8 cellular contexts compared by ENCODE assay signal in the genomic region with DNA sequence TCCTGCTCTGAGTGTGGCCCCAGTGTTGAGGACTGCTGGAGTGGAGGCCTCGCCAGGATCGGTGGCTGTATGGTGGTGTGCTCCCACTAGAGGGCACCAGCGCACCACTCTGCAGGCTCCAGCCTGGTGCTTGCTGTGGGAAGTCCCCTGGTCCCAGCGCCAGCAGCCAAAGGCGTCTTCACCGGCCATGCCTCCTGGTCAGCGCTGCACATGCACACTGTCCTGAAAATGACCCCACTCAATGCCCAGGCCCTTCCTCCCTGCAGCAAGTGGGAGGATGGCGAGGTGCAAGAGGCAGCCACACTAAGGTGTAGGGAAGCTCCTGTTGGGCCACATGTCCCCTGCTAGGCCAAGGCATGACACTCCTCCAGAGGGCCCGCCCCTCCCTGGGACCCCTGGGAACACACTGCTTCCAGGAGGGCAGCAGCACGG.
DNase-seq lines count a peak whose midpoint lies in the region; ATAC-seq, FAIRE-seq and TF ChIP-seq lines count a peak whose summit lies in the region.

No MANE protein-coding gene starts in this region.

- no peak overlapping the region for H3K4me3 Mint-ChIP-seq in osteocyte (ENCODE audit: unreplicated experiment)

- peaks cover 10% of the 10 kb centered on the region for H3K36me3 ChIP-seq in thoracic aorta

- TF ChIP-seq CTCF in osteocyte (IDR thresholded peaks at IDR 0.05) (peak; percentile 94), thoracic aorta (IDR thresholded peaks at IDR 0.05) (peak; percentile 93)

- no peak overlapping the region for H3K27ac Mint-ChIP-seq in osteocyte (ENCODE audit: unreplicated experiment)

- H3K36me3 Mint-ChIP-seq in osteocyte (ENCODE audit: unreplicated experiment) = peaks cover 22% of the 10 kb centered on the region

- FAIRE-seq in frontal cortex (lab: Jason Lieb, UNC) = no peak

- peaks cover 3% of the 10 kb centered on the region for H3K9me3 ChIP-seq in thoracic aorta

- no peaks in the 10 kb centered on the region for H3K27me3 Mint-ChIP-seq in osteocyte (ENCODE audit: unreplicated experiment)

- ATAC-seq in GM21529 (IDR thresholded peaks at IDR 0.05; ENCODE audit: unreplicated experiment) = peak; percentile 88
- peak; percentile 58 for ATAC-seq in thoracic aorta (ENCODE audit: insufficient number of reproducible peaks, low FRiP score, low read depth)

- H3K27me3 ChIP-seq in thoracic aorta (replicated peaks; ENCODE audit: insufficient read depth) = no peaks in the 10 kb centered on the region

- H3K9me3 Mint-ChIP-seq in osteocyte (ENCODE audit: unreplicated experiment) = peaks cover 7% of the 10 kb centered on the region

- no peak overlapping the region for H3K4me3 ChIP-seq in thoracic aorta

- in situ Hi-C loops in KBM-7 (cut with MboI; ENCODE audit: low pct_unique_long_range_greater_than_20kb, low sequenced_read_pairs) = loop anchor here (25.0 kb wide), 2 partner anchors 762 to 1187 kb away; no protein-coding TSS in a partner anchor

- H3K4me1 Mint-ChIP-seq in osteocyte (ENCODE audit: unreplicated experiment) = peaks cover 13% of the 10 kb centered on the region

- DNase-seq in DMS79 (lab: John Stamatoyannopoulos, UW) = peak; percentile 43
- DNase-seq in KBM-7 = peak; percentile 87
- peak; percentile 38 to 53 for DNase-seq in SHP77 (lab: John Stamatoyannopoulos, UW)
- peak; percentile 69 for DNase-seq in activated effector memory CD4-positive, alpha-beta T cell treated with Interleukin-2 at 50 U/mL for 16 hours
- DNase-seq in frontal cortex (ENCODE audit: low spot score in 2 of 2) = peak; percentile 56 to 86
- DNase-seq in osteocyte (ENCODE audit: extremely low spot score, unreplicated experiment) = peak; percentile 96
- DNase-seq in thoracic aorta (ENCODE audit: low spot score) = peak; percentile 36

- H3K27ac ChIP-seq in thoracic aorta = no peak overlapping the region

- H3K4me1 ChIP-seq in thoracic aorta (ENCODE audit: control insufficient read depth in 1 of 2, low read depth in 2 of 2) = peaks cover 28 to 42% of the 10 kb centered on the region in 2 donors

Comparison
In these comparisons a context has a peak if more than half of its experiments do, and no peak if none do; other contexts are left out.
1. DNase-seq: peak in every context shown above with its lines; median percentile 96 in osteocyte; 87 in KBM-7; 71 in frontal cortex; 69 in activated effector memory CD4-positive, alpha-beta T cell treated with Interleukin-2 at 50 U/mL for 16 hours; 46 in SHP77; 43 in DMS79; 36 in thoracic aorta.